ENCODE assay signal across 18 cellular contexts in the genomic region with DNA sequence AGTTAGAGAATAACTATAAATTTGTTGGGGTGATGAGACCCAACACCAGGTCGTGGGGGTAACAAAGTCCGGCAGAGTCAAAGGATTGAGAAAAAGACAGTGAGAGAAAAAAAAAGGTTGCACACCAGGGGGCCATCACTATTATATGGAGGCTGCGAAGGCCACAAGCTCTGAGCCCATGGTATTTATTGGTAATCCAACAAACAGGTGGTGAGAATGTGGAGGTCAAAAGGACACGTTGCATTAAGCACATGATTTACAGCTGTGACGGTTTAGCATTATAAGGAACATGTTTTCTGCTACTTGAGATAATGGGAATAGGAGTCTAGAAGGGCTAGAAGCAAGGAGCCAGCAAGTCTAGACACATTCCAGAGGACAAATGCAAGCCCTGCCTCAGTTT.
"Had no signal": no experiment of that assay in that cellular context is flagged by ENCODE, and none has a peak within 500 bp of the region (broad histone marks: within the 10 kb centered on the region; RNA-seq: fewer than 3 reads in every experiment).

No MANE protein-coding gene starts in this region.

- H3K36me3 ChIP-seq: colonic mucosa, esophagus muscularis mucosa, heart right ventricle, left lung, lower lobe of right lung had no signal

- H3K27ac ChIP-seq: colonic mucosa, esophagus muscularis mucosa, foreskin keratinocyte, heart right ventricle, left lung, lower lobe of right lung had no signal

- H3K4me3 ChIP-seq: colonic mucosa, esophagus muscularis mucosa, heart right ventricle, left lung, lower lobe of right lung, mucosa of descending colon had no signal

- H3K27me3 ChIP-seq: colonic mucosa, esophagus muscularis mucosa, foreskin keratinocyte, heart right ventricle, left lung had no signal

- H3K9me3 Mint-ChIP-seq: dendritic cell treated with granulocyte-macrophage colony-stimulating factor and Interleukin-4, amounts not matched to agents 40 ng/mL and 50 ng/mL, for 4 days had no signal

- H3K36me3 Mint-ChIP-seq: mesothelial cell of epicardium, naive B cell had no signal

- H3K27ac Mint-ChIP-seq: dendritic cell treated with granulocyte-macrophage colony-stimulating factor and Interleukin-4, amounts not matched to agents 40 ng/mL and 50 ng/mL, for 4 days; mesothelial cell of epicardium; naive B cell had no signal

- ATAC-seq: foreskin keratinocyte, heart right ventricle, left cardiac atrium, left lung, left ventricle myocardium superior, lower lobe of right lung, mucosa of descending colon had no signal

- H3K4me3 Mint-ChIP-seq: dendritic cell treated with granulocyte-macrophage colony-stimulating factor and Interleukin-4, amounts not matched to agents 40 ng/mL and 50 ng/mL, for 4 days; mesothelial cell of epicardium; naive B cell had no signal

- DNase-seq: colonic mucosa; cortex of kidney; effector CD8-positive, alpha-beta T cell; foreskin keratinocyte; glutamatergic neuron; head of caudate nucleus; heart right ventricle; hippocampal formation; left cardiac atrium; left lung; left ventricle myocardium superior; lower lobe of right lung; mesenchymal stem cell; mucosa of descending colon; naive B cell had no signal

- H3K27me3 Mint-ChIP-seq: dendritic cell treated with granulocyte-macrophage colony-stimulating factor and Interleukin-4, amounts not matched to agents 40 ng/mL and 50 ng/mL, for 4 days; naive B cell had no signal

- H3K4me1 Mint-ChIP-seq: mesothelial cell of epicardium, naive B cell had no signal

- H3K9me3 ChIP-seq: colonic mucosa, esophagus muscularis mucosa, lower lobe of right lung, mucosa of descending colon had no signal
